Comparison of ENCODE assay signal across 8 cellular contexts in the genomic region with DNA sequence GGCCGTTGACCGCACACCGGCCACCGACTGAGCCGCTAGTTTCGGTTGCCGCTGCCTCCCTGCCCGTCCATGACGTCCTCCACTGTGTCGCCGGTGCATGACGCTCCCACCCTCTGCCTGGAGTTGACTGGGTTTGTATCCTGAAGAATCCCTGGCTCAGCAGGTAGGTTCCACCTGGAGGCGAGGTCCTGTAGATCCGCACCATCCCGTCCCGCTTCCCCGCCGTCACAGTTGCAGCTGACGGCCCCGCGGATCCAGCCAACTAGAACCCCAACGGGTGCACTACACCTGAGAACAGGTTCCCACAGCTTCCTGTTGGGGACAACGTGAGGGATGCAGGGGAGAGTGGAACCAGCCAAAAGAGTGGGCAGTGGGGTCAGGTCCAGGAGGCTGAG. TPM values are rescaled to one million over a fixed set of nuclear protein-coding genes. Genes with fewer than 3 reads are reported as not detected.
DNase-seq lines count a peak whose midpoint lies in the region; ATAC-seq and TF ChIP-seq lines count a peak whose summit lies in the region.

No MANE protein-coding gene starts in this region.

- TF ChIP-seq EP300 in transverse colon (IDR thresholded peaks at IDR 0.05; ENCODE audit: low read depth) = no peak

- H3K4me1 ChIP-seq in left lung = peaks cover 12 to 63% of the 10 kb centered on the region in 2 donors
- H3K4me1 ChIP-seq in transverse colon = peaks cover 18 to 43% (median 35%) of the 10 kb centered on the region in 4 donors

- H3K4me3 ChIP-seq in left lung (peak overlapping the region; percentile 83 to 89), transverse colon (peak overlapping the region; percentile 34 to 98 (median 78))

- peak; percentile 33 for DNase-seq in NCI-H345 (lab: John Stamatoyannopoulos, UW)
- DNase-seq in NCI-H345 treated with DMSO at 0.1 percent for 48 hours (lab: John Stamatoyannopoulos, UW; ENCODE audit: unreplicated experiment) = no peak
- no peak for DNase-seq in left lung
- no peak for DNase-seq in transverse colon
- DNase-seq in hepatic stellate cell (ENCODE audit: low spot score) = no peak
- no peak for DNase-seq in NCI-H1092 treated with DMSO at 0.1 percent for 48 hours (lab: John Stamatoyannopoulos, UW)

- 3% methylated on average over 17 of the region's 23 CpGs; no CpG with 5 or more reads in 1 of the 2 donors for WGBS in transverse colon (ENCODE audit: low coverage in 1 of 2), 2 donors

- peak; percentile 0 for TF ChIP-seq POLR2A in transverse colon (IDR thresholded peaks at IDR 0.05)

- H3K36me3 ChIP-seq in left lung = peaks cover 0 to 32% of the 10 kb centered on the region in 2 donors
- peaks cover 0 to 9% (median 0%) of the 10 kb centered on the region in 4 donors for H3K36me3 ChIP-seq in transverse colon

- peak overlapping the region; percentile 95 for H3K27ac ChIP-seq in angular gyrus (ENCODE audit: low read depth, low read length)
- H3K27ac ChIP-seq in left lung = peak overlapping the region; percentile 99
- H3K27ac ChIP-seq in transverse colon = peak overlapping the region; percentile 98 to 100 (median 99)

- no peaks in the 10 kb centered on the region for H3K27me3 ChIP-seq in left lung
- no peaks in the 10 kb centered on the region for H3K27me3 ChIP-seq in transverse colon

- peak; percentile 7 for ATAC-seq in HG03460 (IDR thresholded peaks at IDR 0.05; ENCODE audit: unreplicated experiment)
- peak; percentile 1 for ATAC-seq in left lung

- TF ChIP-seq CTCF in left lung (IDR thresholded peaks at IDR 0.05) (no peak), transverse colon (IDR thresholded peaks at IDR 0.05) (no peak)

- H3K9me3 ChIP-seq in left lung = no peaks in the 10 kb centered on the region
- no peaks in the 10 kb centered on the region for H3K9me3 ChIP-seq in transverse colon

- in situ Hi-C loops in transverse colon (cut with MboI; ENCODE audit: low pct_ligation_motif_present in 1 of 4, low pct_unique_long_range_greater_than_20kb in 1 of 4, low sequenced_read_pairs in 3 of 4) = no loop called here

- intact Hi-C loops in left lung (cut with DNase I) (no loop called here), transverse colon (cut with DNase I; ENCODE audit: low total_unique reads) (no loop called here)

RNA-seq across cellular contexts. Expression of a gene that starts 0.9 kb away (rescaled TPM):
- total RNA-seq in left lung (10 to 100 TPM; 39.1 to 42.8 TPM), transverse colon (10 to 100 TPM in 3 of 4 donors, 1 to 10 TPM in 1; 7.6 to 47.5 (median 31.6) TPM)

RNA-seq across cellular contexts. Expression of a gene that starts 8.1 kb away (rescaled TPM):
- total RNA-seq in left lung (10 to 100 TPM; 36.8 to 41.1 TPM), transverse colon (100 to 1,000 TPM in 1 of 4 donors, 10 to 100 TPM in 3; 66.1 to 116 (median 86.6) TPM)

RNA-seq across cellular contexts. Expression of a gene that starts 8.3 kb away (rescaled TPM):
- total RNA-seq in left lung = 10 to 100 TPM; 20.3 to 28.1 TPM
- 100 to 1,000 TPM in 1 of 4 donors, 10 to 100 TPM in 1, 1 to 10 TPM in 2; 5.9 to 175 (median 23.1) TPM for total RNA-seq in transverse colon

RNA-seq across cellular contexts. Expression of a gene that starts 28.9 kb away (rescaled TPM):
- total RNA-seq in left lung (1 to 10 TPM; 1.8 to 1.9 TPM), transverse colon (10 to 100 TPM in 1 of 4 donors, 1 to 10 TPM in 3; 1.4 to 32.9 (median 2.7) TPM)
